In genomic region chr19:39499082-39499642, GRCh38 we compare ENCODE assay signal across 8 cellular contexts. TPM values are rescaled to one million over a fixed set of nuclear protein-coding genes. Genes with fewer than 3 reads are reported as not detected.
A peak's percentile ranks its signal among the peaks of the same experiment; 100 is the strongest.
DNase-seq lines count a peak whose midpoint lies in the region; TF ChIP-seq lines count a peak whose summit lies in the region.

No MANE protein-coding gene starts in this region.

- DNase-seq in BE2C (peak; percentile 66), H7 (peak; percentile 84), iris pigment epithelial cell (ENCODE audit: low read depth) (peak; percentile 23), HEK293T (ENCODE audit: extremely low spot score) (no peak), prostate gland (ENCODE audit: low spot score) (no peak), tibial artery (no peak), T1000 (lab: John Stamatoyannopoulos, UW) (no peak)

- H3K4me3 ChIP-seq in BE2C (ENCODE audit: low read depth, low read length): peak overlapping the region; percentile 76
- peak overlapping the region; percentile 59 for H3K4me3 ChIP-seq in H7 (ENCODE audit: insufficient read depth, low read depth, low read length)
- H3K4me3 ChIP-seq in prostate gland: no peak overlapping the region
- no peak overlapping the region for H3K4me3 ChIP-seq in tibial artery

- 0 out of 2 replicates have a peak, but pooled peaks cover 5% of the 10 kb centered on the region for H3K4me1 ChIP-seq in BE2C
- no peaks in the 10 kb centered on the region for H3K4me1 ChIP-seq in prostate gland (replicated peaks)
- H3K4me1 ChIP-seq in tibial artery: peaks cover 0 to 25% (median 17%) of the 10 kb centered on the region in 4 donors

- H3K27ac ChIP-seq in VCaP (peak overlapping the region; percentile 24; the same call in 1 of the 2 replicates), prostate gland (no peak overlapping the region), tibial artery (no peak overlapping the region)

- under 1% methylated on average over 41 of the region's 46 CpGs for WGBS in prostate gland

- H3K27me3 ChIP-seq in BE2C: no peaks in the 10 kb centered on the region
- H3K27me3 ChIP-seq in H7 (ENCODE audit: control insufficient read depth, insufficient read depth, low read length): peaks cover 57% of the 10 kb centered on the region
- peaks cover 6% of the 10 kb centered on the region for H3K27me3 ChIP-seq in prostate gland (replicated peaks; ENCODE audit: insufficient read depth)
- peaks cover 0 to 76% of the 10 kb centered on the region in 2 donors for H3K27me3 ChIP-seq in tibial artery

- CTCF ChIA-PET in HEK293T (lab: Yijun Ruan, JAX): interaction anchor here (0.6 kb wide), 1 partner anchor 13 kb away, joined by 8 read pairs; no protein-coding TSS in a partner anchor

- H3K36me3 ChIP-seq in BE2C (peaks cover 8% of the 10 kb centered on the region), H7 (replicated peaks; ENCODE audit: control insufficient read depth, insufficient read depth, low read length) (no peaks in the 10 kb centered on the region), prostate gland (no peaks in the 10 kb centered on the region), tibial artery (no peaks in the 10 kb centered on the region)

- no peaks in the 10 kb centered on the region for H3K9me3 ChIP-seq in BE2C
- no peaks in the 10 kb centered on the region for H3K9me3 ChIP-seq in prostate gland
- no peaks in the 10 kb centered on the region for H3K9me3 ChIP-seq in tibial artery

- intact Hi-C loops in prostate gland (cut with DNase I): no loop called here
- intact Hi-C loops in tibial artery (cut with DNase I; ENCODE audit: low total_unique reads): no loop called here

- no peak for TF ChIP-seq POLR2A in prostate gland (IDR thresholded peaks at IDR 0.05)

- POLR2A ChIA-PET in HEK293T (lab: Yijun Ruan, JAX): interaction anchor here (1.6 to 4.8 kb wide), 4 partner anchors 18 to 64 kb away, joined by 4 to 34 read pairs (median 8); partner anchors contain the start of genes RPS16 and TIMM50

- TF ChIP-seq CTCF in BE2C (IDR thresholded peaks at IDR 0.05; ENCODE audit: low read depth, low read length): no peak
- no peak for TF ChIP-seq CTCF in VCaP (conservative IDR thresholded peaks at IDR 0.05)
- no peak for TF ChIP-seq CTCF in prostate gland (IDR thresholded peaks at IDR 0.05)
- no peak for TF ChIP-seq CTCF in tibial artery (IDR thresholded peaks at IDR 0.05)

TF ChIP-seq in HEK293T, 16 proteins besides CTCF, POLR2A, EP300 and RAD21:
- TF ChIP-seq TARDBP (IDR thresholded peaks at IDR 0.05) (no peak), SUZ12 (IDR thresholded peaks at IDR 0.05) (no peak)

RNA-seq across cellular contexts. Expression of gene DLL3, which starts 0.4 kb away (rescaled TPM):
- 41.5 TPM for polyA plus RNA-seq in BE2C (2012; ENCODE audit: insufficient read depth, insufficient read length, low read depth)
- 2.1 and 2.6 TPM in 2 replicates for total RNA-seq in H7 (2014; rRNA removed; shearing (Covaris generic))
- total RNA-seq in prostate gland: 1 to 10 TPM in 1 of 2 donors, not detected in 1; 6.3 TPM

RNA-seq across cellular contexts. Expression of gene SELENOV, which starts 15.8 kb away (rescaled TPM):
- polyA plus RNA-seq in BE2C (2012; ENCODE audit: insufficient read depth, insufficient read length, low read depth): not detected
- total RNA-seq in H7 (2014; rRNA removed; shearing (Covaris generic)): 3.1 and 4.4 TPM in 2 replicates
- total RNA-seq in prostate gland: not detected

RNA-seq across cellular contexts. Expression of gene TIMM50, which starts 18.5 kb away (rescaled TPM):
- polyA plus RNA-seq in BE2C (2012; ENCODE audit: insufficient read depth, insufficient read length, low read depth): 229 TPM
- total RNA-seq in H7 (2014; rRNA removed; shearing (Covaris generic)): 134 and 161 TPM in 2 replicates
- 10 to 100 TPM; 54.1 to 75.5 TPM for total RNA-seq in prostate gland

RNA-seq across cellular contexts. Expression of gene EID2B, which starts 33.5 kb away (rescaled TPM):
- polyA plus RNA-seq in BE2C (2012; ENCODE audit: insufficient read depth, insufficient read length, low read depth): 5.7 TPM
- total RNA-seq in H7 (2014; rRNA removed; shearing (Covaris generic)): 2.4 and 4.0 TPM in 2 replicates
- total RNA-seq in prostate gland: 1 to 10 TPM; 2.6 to 4.5 TPM

RNA-seq across cellular contexts. Expression of gene EID2, which starts 40.8 kb away (rescaled TPM):
- polyA plus RNA-seq in BE2C (2012; ENCODE audit: insufficient read depth, insufficient read length, low read depth): 57.4 TPM
- 14.9 and 18.4 TPM in 2 replicates for total RNA-seq in H7 (2014; rRNA removed; shearing (Covaris generic))
- total RNA-seq in prostate gland: 10 to 100 TPM; 21.1 to 25.3 TPM

Comparison
In these comparisons a context has a peak if more than half of its experiments do, and no peak if none do; other contexts are left out.
1. DNase-seq: peak in BE2C (single experiment), H7 (single experiment) and iris pigment epithelial cell (single experiment); none in HEK293T (single experiment), prostate gland (single experiment), tibial artery (0 of 2) and T1000 (single experiment).
2. H3K4me3 ChIP-seq: peak in BE2C (single experiment) and H7 (single experiment); none in prostate gland (0 of 2) and tibial artery (0 of 2).